Comparison of ENCODE assay signal across 30 cellular contexts in genomic region chrX:24277405-24277804, GRCh38. TPM values are rescaled to one million over a fixed set of nuclear protein-coding genes. Genes with fewer than 3 reads are reported as not detected.
DNase-seq lines count a peak whose midpoint lies in the region; ATAC-seq, FAIRE-seq and TF ChIP-seq lines count a peak whose summit lies in the region.
"Had no signal": no experiment of that assay in that cellular context is flagged by ENCODE, and none has a peak within 500 bp of the region (broad histone marks: within the 10 kb centered on the region; RNA-seq: fewer than 3 reads in every experiment).

No MANE protein-coding gene starts in this region.

- H3K9me3 ChIP-seq in Karpas-422 (ENCODE audit: low read length) (no peaks in the 10 kb centered on the region), osteoblast (ENCODE audit: low read depth, low read length) (no peaks in the 10 kb centered on the region), psoas muscle (no peaks in the 10 kb centered on the region), pancreas (no peaks in the 10 kb centered on the region), SK-N-SH (no peaks in the 10 kb centered on the region)
- H3K9me3 ChIP-seq: BE2C, BLaER1 had no signal

- POLR2A ChIA-PET in SK-N-SH (lab: Yijun Ruan, JAX), result no interaction called here

- H3K4me2 ChIP-seq in Karpas-422 (ENCODE audit: low read depth, low read length, poor library complexity, severe bottlenecking), result no peak overlapping the region
- H3K4me2 ChIP-seq in osteoblast (ENCODE audit: insufficient read depth, low read length), result no peak overlapping the region
- H3K4me2 ChIP-seq in SK-N-SH, result no peak overlapping the region
- H3K4me2 ChIP-seq: BLaER1 had no signal

- TF ChIP-seq CTCF in fibroblast of mammary gland (conservative IDR thresholded peaks at IDR 0.05; ENCODE audit: control insufficient read depth, insufficient read depth, low read depth, low read length) (no peak), osteoblast (IDR thresholded peaks at IDR 0.05; ENCODE audit: extremely low read depth, low read depth, low read length) (no peak), psoas muscle (IDR thresholded peaks at IDR 0.05) (no peak), pancreas (IDR thresholded peaks at IDR 0.05) (no peak), SK-N-SH (IDR thresholded peaks at IDR 0.05) (no peak)

- no peak for TF ChIP-seq EP300 in SK-N-SH (IDR thresholded peaks at IDR 0.05; ENCODE audit: borderline replicate concordance in 1 of 2, low read depth in 1 of 2, low read length in 1 of 2)

- ATAC-seq in psoas muscle (no peak), pancreas (no peak)

- intact Hi-C loops in psoas muscle (cut with DNase I) (no loop called here), pancreas (cut with DNase I) (no loop called here)

- no peak overlapping the region for H3K27ac ChIP-seq in Karpas-422 (ENCODE audit: low read length)
- H3K27ac ChIP-seq in osteoblast (ENCODE audit: low read depth, low read length), result no peak overlapping the region
- no peak overlapping the region for H3K27ac ChIP-seq in psoas muscle
- H3K27ac ChIP-seq in pancreas, result no peak overlapping the region
- no peak overlapping the region for H3K27ac ChIP-seq in SK-N-SH (ENCODE audit: low read depth in 2 of 2, low read length in 1 of 2)
- H3K27ac ChIP-seq: BLaER1 had no signal

- H3K4me1 ChIP-seq in Karpas-422 (ENCODE audit: low read length) (peaks cover 3% of the 10 kb centered on the region; the same call in 1 of the 2 replicates), osteoblast (ENCODE audit: insufficient read depth, low read length) (no peaks in the 10 kb centered on the region), psoas muscle (no peaks in the 10 kb centered on the region), pancreas (no peaks in the 10 kb centered on the region), SK-N-SH (ENCODE audit: control insufficient read depth in 1 of 2, insufficient read depth in 2 of 2, low read depth in 1 of 2, low read length in 1 of 2) (no peaks in the 10 kb centered on the region)
- H3K4me1 ChIP-seq: BE2C had no signal

- H3K36me3 ChIP-seq in Karpas-422 (ENCODE audit: insufficient read depth, low read length) (no peaks in the 10 kb centered on the region), osteoblast (ENCODE audit: insufficient read depth, low read length) (no peaks in the 10 kb centered on the region), psoas muscle (ENCODE audit: insufficient read depth in 1 of 2, low read depth in 1 of 2) (no peaks in the 10 kb centered on the region), pancreas (no peaks in the 10 kb centered on the region), SK-N-SH (replicated peaks in 1 of 2; ENCODE audit: control insufficient read depth in 1 of 2, insufficient read depth in 2 of 2, low read length in 1 of 2) (no peaks in the 10 kb centered on the region)
- H3K36me3 ChIP-seq: BE2C, BLaER1 had no signal

- H3K79me2 ChIP-seq in Karpas-422 (ENCODE audit: low read length) (no peaks in the 10 kb centered on the region), osteoblast (ENCODE audit: insufficient read depth, low read length) (no peaks in the 10 kb centered on the region), SK-N-SH (ENCODE audit: insufficient read depth) (no peaks in the 10 kb centered on the region)

- H3K4me3 ChIP-seq in Karpas-422 (ENCODE audit: low read length), result no peak overlapping the region
- H3K4me3 ChIP-seq in fibroblast of mammary gland (ENCODE audit: control insufficient read depth, low read depth, low read length), result no peak overlapping the region
- H3K4me3 ChIP-seq in osteoblast (ENCODE audit: insufficient read depth, low read length), result no peak overlapping the region
- no peak overlapping the region for H3K4me3 ChIP-seq in psoas muscle
- no peak overlapping the region for H3K4me3 ChIP-seq in pancreas
- H3K4me3 ChIP-seq in SK-N-SH (ENCODE audit: low read depth in 2 of 2, low read length in 1 of 2), result no peak overlapping the region
- H3K4me3 ChIP-seq: BLaER1 had no signal

- WGBS in psoas muscle, 3 donors, result 84 to 99% (median 94%) methylated on average over 4 to 5 of the region's 5 CpGs
- 87 to 96% methylated on average over 5 of the region's 5 CpGs for WGBS in pancreas, 2 donors
- WGBS in SK-N-SH (ENCODE audit: low lambda C conversion rate), result 67% methylated on average over 5 of the region's 5 CpGs

- peak; percentile 2 for DNase-seq in Karpas-422
- peak; percentile 46 for DNase-seq in fibroblast of mammary gland (ENCODE audit: low read depth)
- DNase-seq in osteoblast (ENCODE audit: insufficient read length, low spot score, missing footprints), result peak; percentile 56
- DNase-seq in psoas muscle, result no peak
- no peak for DNase-seq in pancreas
- no peak for DNase-seq in SK-N-SH
- DNase-seq: 8988T; ACHN; BE2C; C1 segment of cervical spinal cord; CD4-positive, alpha-beta memory T cell; CD4-positive, CD25-positive, alpha-beta regulatory T cell; CD8-positive, alpha-beta memory T cell; COR-L47; DMS 273 treated with DMSO at 0.1 percent for 48 hours; DMS153; DMS53; DMS79; DND-41; EL; GDM1 had no signal

- H3F3A ChIP-seq in SK-N-SH (replicated peaks; ENCODE audit: insufficient read depth), result no peaks in the 10 kb centered on the region

- no peak overlapping the region for H2AFZ ChIP-seq in Karpas-422 (ENCODE audit: low read length)
- no peak overlapping the region for H2AFZ ChIP-seq in osteoblast (ENCODE audit: low read length)
- H2AFZ ChIP-seq in SK-N-SH (ENCODE audit: low read depth), result no peak overlapping the region

- CTCF ChIA-PET in SK-N-SH (lab: Yijun Ruan, JAX), result interaction anchor here (0.7 to 1.2 kb wide), 2 partner anchors 14 to 26 kb away, joined by 3 read pairs; no protein-coding TSS in a partner anchor

- H3K9me2 ChIP-seq in Karpas-422 (replicated peaks; ENCODE audit: insufficient read depth, low read length), result no peaks in the 10 kb centered on the region
- H3K9me2 ChIP-seq in SK-N-SH, result no peaks in the 10 kb centered on the region

- no peak overlapping the region for H3K9ac ChIP-seq in Karpas-422 (ENCODE audit: low read length)
- H3K9ac ChIP-seq in SK-N-SH, result no peak overlapping the region
- H3K9ac ChIP-seq: BLaER1 had no signal

- H4K20me1 ChIP-seq in Karpas-422 (ENCODE audit: insufficient read depth, low read depth, low read length), result no peaks in the 10 kb centered on the region
- H4K20me1 ChIP-seq in osteoblast (ENCODE audit: insufficient read depth, low read length), result no peaks in the 10 kb centered on the region
- no peaks in the 10 kb centered on the region for H4K20me1 ChIP-seq in SK-N-SH (ENCODE audit: insufficient read depth)
- H4K20me1 ChIP-seq: BLaER1 had no signal

- H3K27me3 ChIP-seq in Karpas-422 (ENCODE audit: low read length) (no peaks in the 10 kb centered on the region), osteoblast (ENCODE audit: insufficient read depth, low read length) (no peaks in the 10 kb centered on the region), psoas muscle (ENCODE audit: insufficient read depth in 3 of 3, low read length in 2 of 3) (peaks cover 0 to 17% (median 0%) of the 10 kb centered on the region in 3 donors), pancreas (peaks cover 0 to 3% (median 0%) of the 10 kb centered on the region in 4 donors), SK-N-SH (ENCODE audit: insufficient read depth) (peaks cover 12% of the 10 kb centered on the region; the same call in 1 of the 2 replicates)
- H3K27me3 ChIP-seq: BE2C, BLaER1 had no signal

- no peak for TF ChIP-seq RAD21 in SK-N-SH (IDR thresholded peaks at IDR 0.05; ENCODE audit: low read length)

- no peak for FAIRE-seq in pancreas (lab: Jason Lieb, UNC)
- FAIRE-seq: A204.1, GM12891, GM19239 had no signal

TF ChIP-seq in SK-N-SH, 30 proteins besides CTCF, POLR2A, EP300 and RAD21 (continues in another document):
- no peak for TF ChIP-seq YY1 (IDR thresholded peaks at IDR 0.05; ENCODE audit: low read depth)
- no peak for TF ChIP-seq FOSL2 (IDR thresholded peaks at IDR 0.05; ENCODE audit: borderline replicate concordance, low read depth)
- TF ChIP-seq TAF1 (IDR thresholded peaks at IDR 0.05; ENCODE audit: borderline replicate concordance, low read depth, low read length), result no peak
- TF ChIP-seq NFIC (IDR thresholded peaks at IDR 0.05; ENCODE audit: borderline replicate concordance), result no peak
- no peak for TF ChIP-seq SMC3 (IDR thresholded peaks at IDR 0.05; ENCODE audit: low read depth, low read length)
- TF ChIP-seq FOXM1 (IDR thresholded peaks at IDR 0.05; ENCODE audit: low read depth), result no peak
- TF ChIP-seq, protein P1, sequence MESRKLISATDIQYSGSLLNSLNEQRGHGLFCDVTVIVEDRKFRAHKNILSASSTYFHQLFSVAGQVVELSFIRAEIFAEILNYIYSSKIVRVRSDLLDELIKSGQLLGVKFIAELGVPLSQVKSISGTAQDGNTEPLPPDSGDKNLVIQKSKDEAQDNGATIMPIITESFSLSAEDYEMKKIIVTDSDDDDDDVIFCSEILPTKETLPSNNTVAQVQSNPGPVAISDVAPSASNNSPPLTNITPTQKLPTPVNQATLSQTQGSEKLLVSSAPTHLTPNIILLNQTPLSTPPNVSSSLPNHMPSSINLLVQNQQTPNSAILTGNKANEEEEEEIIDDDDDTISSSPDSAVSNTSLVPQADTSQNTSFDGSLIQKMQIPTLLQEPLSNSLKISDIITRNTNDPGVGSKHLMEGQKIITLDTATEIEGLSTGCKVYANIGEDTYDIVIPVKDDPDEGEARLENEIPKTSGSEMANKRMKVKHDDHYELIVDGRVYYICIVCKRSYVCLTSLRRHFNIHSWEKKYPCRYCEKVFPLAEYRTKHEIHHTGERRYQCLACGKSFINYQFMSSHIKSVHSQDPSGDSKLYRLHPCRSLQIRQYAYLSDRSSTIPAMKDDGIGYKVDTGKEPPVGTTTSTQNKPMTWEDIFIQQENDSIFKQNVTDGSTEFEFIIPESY (IDR thresholded peaks at IDR 0.05; ENCODE audit: borderline replicate concordance, low read depth), result no peak
- no peak for TF ChIP-seq RCOR1 (IDR thresholded peaks at IDR 0.05; ENCODE audit: low read length)
- TF ChIP-seq TEAD4 (IDR thresholded peaks at IDR 0.05; ENCODE audit: borderline replicate concordance, insufficient read depth), result no peak
- TF ChIP-seq MEF2A (IDR thresholded peaks at IDR 0.05; ENCODE audit: borderline replicate concordance, low read depth), result no peak
- TF ChIP-seq USF1 (IDR thresholded peaks at IDR 0.05; ENCODE audit: borderline replicate concordance, low read depth), result no peak
- TF ChIP-seq MXI1 (IDR thresholded peaks at IDR 0.05; ENCODE audit: low read depth, low read length), result no peak

RNA-seq across cellular contexts. Expression of gene SUPT20HL2, which starts 36.5 kb away (rescaled TPM):
- not detected in 2 replicates for total RNA-seq in Karpas-422 (2014; rRNA removed; shearing (Covaris generic); ENCODE audit: low replicate concordance)
- total RNA-seq in osteoblast (not detected in 2 replicates), psoas muscle (not detected), pancreas (not detected)
- polyA plus RNA-seq in psoas muscle (not detected), pancreas (not detected), SK-N-SH (2012; rRNA removed) (not detected in 2 replicates)
- polyA plus RNA-seq in SK-N-SH (2012; cell fraction: cytosol; rRNA removed), result not detected in 2 replicates
- polyA plus RNA-seq in SK-N-SH (2012; cell fraction: nucleus; rRNA removed), result not detected in 2 replicates
- total RNA-seq: A673; CD4-positive, alpha-beta memory T cell; CD4-positive, CD25-positive, alpha-beta regulatory T cell; CD8-positive, alpha-beta memory T cell; Daoy; G401 had no signal
- polyA plus RNA-seq: AG04450; CD14-positive monocyte; CD4-positive, alpha-beta memory T cell; CD4-positive, CD25-positive, alpha-beta regulatory T cell; CD8-positive, alpha-beta memory T cell had no signal

Comparison
In these comparisons a context has a peak if more than half of its experiments do, and no peak if none do; other contexts are left out.
1. DNase-seq: peak in Karpas-422 (single experiment), fibroblast of mammary gland (single experiment) and osteoblast (single experiment); none in psoas muscle (0 of 2), pancreas (0 of 6) and SK-N-SH (single experiment).